ENCODE assay signal across 14 cellular contexts in genomic region chr2:47009368-47009767, GRCh38.
A peak's percentile ranks its signal among the peaks of the same experiment; 100 is the strongest.
DNase-seq lines count a peak whose midpoint lies in the region; ATAC-seq and TF ChIP-seq lines count a peak whose summit lies in the region.
"Had no signal": no experiment of that assay in that cellular context is flagged by ENCODE, and none has a peak within 500 bp of the region (broad histone marks: within the 10 kb centered on the region; RNA-seq: fewer than 3 reads in every experiment).

No MANE protein-coding gene starts in this region.

- H3K36me3 ChIP-seq in SK-N-MC (ENCODE audit: insufficient read depth, low read length) (no peaks in the 10 kb centered on the region), lung (ENCODE audit: control insufficient read depth in 2 of 2, insufficient read depth in 2 of 2, low read length in 2 of 2) (peaks cover 0 to 50% of the 10 kb centered on the region in 2 donors), stomach smooth muscle (ENCODE audit: control insufficient read depth in 2 of 2, insufficient read depth in 2 of 2, low read length in 2 of 2) (peaks cover 0 to 21% of the 10 kb centered on the region in 2 donors), MM.1S (replicated peaks; ENCODE audit: insufficient read depth, low read length) (peaks cover 14% of the 10 kb centered on the region)

- no peaks in the 10 kb centered on the region for H4K20me1 ChIP-seq in MM.1S (ENCODE audit: insufficient read depth, low read length)

- H3K79me2 ChIP-seq in MM.1S (ENCODE audit: low read length), result peaks cover 24% of the 10 kb centered on the region

- intact Hi-C loops in dendritic cell treated with granulocyte-macrophage colony-stimulating factor and Interleukin-4, amounts not matched to agents 40 ng/mL and 50 ng/mL, for 4 days (cut with micrococcal nuclease), result no loop called here

- no peak overlapping the region for H2AFZ ChIP-seq in MM.1S (ENCODE audit: low read length)

- H3K27me3 ChIP-seq in lung (ENCODE audit: control insufficient read depth, insufficient read depth) (no peaks in the 10 kb centered on the region), stomach smooth muscle (ENCODE audit: control insufficient read depth in 1 of 2, insufficient read depth in 2 of 2, low read length in 2 of 2) (no peaks in the 10 kb centered on the region), MM.1S (replicated peaks; ENCODE audit: insufficient read depth, low read length) (no peaks in the 10 kb centered on the region)
- H3K27me3 ChIP-seq: left lung, MG63 had no signal

- no peaks in the 10 kb centered on the region for H3K27me3 Mint-ChIP-seq in dendritic cell treated with granulocyte-macrophage colony-stimulating factor and Interleukin-4, amounts not matched to agents 40 ng/mL and 50 ng/mL, for 4 days

- H3K9me3 Mint-ChIP-seq in dendritic cell treated with granulocyte-macrophage colony-stimulating factor and Interleukin-4, amounts not matched to agents 40 ng/mL and 50 ng/mL, for 4 days, result no peaks in the 10 kb centered on the region

- no peaks in the 10 kb centered on the region for H3K9me2 ChIP-seq in MM.1S (replicated peaks; ENCODE audit: insufficient read depth, low read length)

- H3K9me3 ChIP-seq in SK-N-MC (ENCODE audit: low read depth, low read length) (no peaks in the 10 kb centered on the region), lung (ENCODE audit: control insufficient read depth in 2 of 2, insufficient read depth in 1 of 2, low read length in 1 of 2) (no peaks in the 10 kb centered on the region), stomach smooth muscle (ENCODE audit: control insufficient read depth in 2 of 2, low read length in 2 of 2) (no peaks in the 10 kb centered on the region), MM.1S (replicated peaks; ENCODE audit: insufficient read depth, low read length) (no peaks in the 10 kb centered on the region)
- H3K9me3 ChIP-seq: left lung, MG63 had no signal

- H3F3A ChIP-seq in MM.1S (ENCODE audit: insufficient read depth, low read length), result 0 out of 2 replicates have a peak, but pooled peaks cover 3% of the 10 kb centered on the region

- peaks cover 8 to 9% of the 10 kb centered on the region in 2 donors for H3K4me1 ChIP-seq in lung (ENCODE audit: control insufficient read depth in 2 of 2, insufficient read depth in 2 of 2, low read length in 2 of 2)
- H3K4me1 ChIP-seq in stomach smooth muscle (ENCODE audit: control insufficient read depth, insufficient read depth, low read length), result peaks cover 92% of the 10 kb centered on the region
- H3K4me1 ChIP-seq in MM.1S (ENCODE audit: low read length), result peaks cover 2% of the 10 kb centered on the region; the same call in 1 of the 2 replicates

- WGBS in lung, 2 donors, result 90% methylated on average over 10 of the region's 10 CpGs

- H3K27ac Mint-ChIP-seq in dendritic cell treated with granulocyte-macrophage colony-stimulating factor and Interleukin-4, amounts not matched to agents 40 ng/mL and 50 ng/mL, for 4 days, result peak overlapping the region; percentile 37

- peak overlapping the region; percentile 45; the same call in 1 of the 2 replicates for H3K4me3 ChIP-seq in SK-N-MC
- no peak overlapping the region for H3K4me3 ChIP-seq in lung
- peak overlapping the region in 1 of 2 donors; percentile 35 for H3K4me3 ChIP-seq in stomach smooth muscle (ENCODE audit: low read length in 2 of 2)
- H3K4me3 ChIP-seq in MM.1S (ENCODE audit: low read length), result no peak overlapping the region
- H3K4me3 ChIP-seq: left lung, MG63 had no signal

- ATAC-seq in lung (ENCODE audit: insufficient read depth, low FRiP score) (no peak), GM19452 (IDR thresholded peaks at IDR 0.05; ENCODE audit: unreplicated experiment) (no peak)

- no peak overlapping the region for H3K4me3 Mint-ChIP-seq in dendritic cell treated with granulocyte-macrophage colony-stimulating factor and Interleukin-4, amounts not matched to agents 40 ng/mL and 50 ng/mL, for 4 days

- no peak overlapping the region for H3K9ac ChIP-seq in SK-N-MC (ENCODE audit: insufficient read length)
- peak overlapping the region; percentile 59 to 79 for H3K9ac ChIP-seq in stomach smooth muscle (ENCODE audit: low read length in 2 of 2)
- no peak overlapping the region for H3K9ac ChIP-seq in MM.1S (ENCODE audit: low read length)

- no peak overlapping the region for H3K4me2 ChIP-seq in MM.1S (ENCODE audit: low read depth, low read length)

- peaks cover 48% of the 10 kb centered on the region for H3K4me1 Mint-ChIP-seq in dendritic cell treated with granulocyte-macrophage colony-stimulating factor and Interleukin-4, amounts not matched to agents 40 ng/mL and 50 ng/mL, for 4 days (ENCODE audit: low read depth)

- no peak overlapping the region for H3K27ac ChIP-seq in SK-N-MC
- H3K27ac ChIP-seq in lung (ENCODE audit: low read depth in 1 of 2, low read length in 1 of 2), result peak overlapping the region; percentile 17 to 52
- H3K27ac ChIP-seq in stomach smooth muscle (ENCODE audit: low read length), result peak overlapping the region; percentile 99
- H3K27ac ChIP-seq in MM.1S (ENCODE audit: low read length), result no peak overlapping the region
- H3K27ac ChIP-seq: C4-2B had no signal

- DNase-seq in SK-N-MC (ENCODE audit: low read depth, low spot score) (no peak), lung (ENCODE audit: low spot score) (no peak), T1000 (lab: John Stamatoyannopoulos, UW) (no peak), MM.1S (no peak), HK-2 (ENCODE audit: unreplicated experiment) (no peak)
- DNase-seq: MG63; stimulated activated CD4-positive, alpha-beta T cell treated with anti-CD3 and anti-CD28 coated beads, Interleukin-4, amount 100 ng/mL, for 24 hours; stimulated activated naive CD4-positive, alpha-beta T cell treated with Interleukin-2 at 50 U/mL for 16 hours; SW 1271 had no signal

- no peak for TF ChIP-seq CTCF in lung (IDR thresholded peaks at IDR 0.05; ENCODE audit: control extremely low read depth, extremely low read depth)
- no peak for TF ChIP-seq CTCF in MM.1S (IDR thresholded peaks at IDR 0.05; ENCODE audit: low read length)

- peaks cover 100% of the 10 kb centered on the region for H3K36me3 Mint-ChIP-seq in dendritic cell treated with granulocyte-macrophage colony-stimulating factor and Interleukin-4, amounts not matched to agents 40 ng/mL and 50 ng/mL, for 4 days (ENCODE audit: low read depth)

Comparison
In these comparisons a context has a peak if more than half of its experiments do, and no peak if none do; other contexts are left out.
1. H3K27ac ChIP-seq: peak in lung (2 of 2) and stomach smooth muscle (single experiment); none in SK-N-MC (single experiment) and MM.1S (single experiment).
2. H3K9ac ChIP-seq: peak in stomach smooth muscle (2 of 2); none in SK-N-MC (single experiment) and MM.1S (single experiment).